In the genomic region with DNA sequence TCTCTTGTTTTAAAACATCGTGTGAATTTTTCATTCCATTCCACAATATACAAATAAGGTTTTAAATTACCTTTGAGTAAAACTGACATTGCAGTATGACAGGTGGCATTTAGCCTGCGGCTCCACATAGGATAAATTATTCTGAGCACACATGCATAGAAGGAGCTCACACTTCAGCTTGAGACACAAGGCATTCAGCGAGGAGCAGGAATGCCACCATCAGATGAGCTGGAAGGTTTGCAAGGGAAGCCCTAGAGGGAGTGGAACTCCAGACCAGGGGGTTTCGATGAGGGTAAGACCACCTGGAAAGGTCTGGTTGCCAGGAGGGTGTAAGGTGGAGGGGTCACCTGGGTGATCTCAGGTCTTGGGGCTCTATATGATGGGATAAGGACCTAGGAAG, we compare ENCODE assay signal across 28 cellular contexts.
"Had no signal": no experiment of that assay in that cellular context is flagged by ENCODE, and none has a peak within 500 bp of the region (broad histone marks: within the 10 kb centered on the region; RNA-seq: fewer than 3 reads in every experiment).

No MANE protein-coding gene starts in this region.

- DNase-seq: activated CD4-positive, alpha-beta memory T cell treated with anti-CD3 and anti-CD28 coated beads for 36 hours; activated CD4-positive, alpha-beta T cell treated with anti-CD3 and anti-CD28 coated beads for 36 hours; activated CD4-positive, alpha-beta T cell treated with anti-CD3 and anti-CD28 coated beads, Interleukin-2, amount 10 ng/mL, durations not matched to agents 24 days and 14 days; activated CD4-positive, CD25-positive, alpha-beta regulatory T cell; activated CD4-positive, CD25-positive, alpha-beta regulatory T cell treated with anti-CD3 and anti-CD28 coated beads, Interleukin-2, amount 50 U/mL, for 72 hours; activated CD8-positive, alpha-beta memory T cell treated with anti-CD3 and anti-CD28 coated beads, Interleukin-2, amount 10 ng/mL, durations not matched to agents 7 days and 5 days; activated CD8-positive, alpha-beta memory T cell treated with anti-CD3 and anti-CD28 coated beads, Interleukin-2, amount 50 U/mL, for 4 hours; activated CD8-positive, alpha-beta T cell treated with anti-CD3 and anti-CD28 coated beads, Interleukin-2, amount 10 ng/mL, durations not matched to agents 7 days and 5 days; activated effector memory CD4-positive, alpha-beta T cell treated with anti-CD3 and anti-CD28 coated beads, Interleukin-2, amount 50 U/mL, for 16 hours; activated naive CD4-positive, alpha-beta T cell treated with anti-CD3 and anti-CD28 coated beads for 36 hours; activated naive CD8-positive, alpha-beta T cell treated with anti-CD3 and anti-CD28 coated beads for 36 hours; activated naive CD8-positive, alpha-beta T cell treated with anti-CD3 and anti-CD28 coated beads, Interleukin-2, amount 50 U/mL, for 24 hours; activated T-cell treated with anti-CD3 and anti-CD28 coated beads, Interleukin-2, amount 50 U/mL, for 1 hour; activated T-cell treated with anti-CD3 and anti-CD28 coated beads, Interleukin-2, amount 50 U/mL, for 48 hours; adrenal gland; aorta; body of pancreas; central memory CD4-positive, alpha-beta T cell; cerebellar nuclear complex; colonic mucosa; effector CD8-positive, alpha-beta T cell; esophagus squamous epithelium; foreskin melanocyte; T-helper 2 cell had no signal

- H3K27me3 ChIP-seq: adrenal gland, body of pancreas, breast epithelium, cardiac muscle cell, colonic mucosa, esophagus squamous epithelium, gastroesophageal sphincter had no signal

- H3K4me3 ChIP-seq: adrenal gland, body of pancreas, breast epithelium, cardiac muscle cell, colonic mucosa, esophagus squamous epithelium, gastroesophageal sphincter had no signal

- H3K36me3 ChIP-seq: adrenal gland, breast epithelium, cardiac muscle cell, colonic mucosa, esophagus squamous epithelium, gastroesophageal sphincter had no signal

- H3K27ac ChIP-seq: adrenal gland, body of pancreas, breast epithelium, cardiac muscle cell, colonic mucosa, epithelial cell of prostate, esophagus squamous epithelium, gastroesophageal sphincter had no signal

- H3K9me3 ChIP-seq: adrenal gland, body of pancreas, breast epithelium, colonic mucosa, esophagus squamous epithelium, gastroesophageal sphincter had no signal

- ATAC-seq: activated CD4-positive, alpha-beta T cell treated with anti-CD3 and anti-CD28 coated beads for 36 hours; activated CD8-positive, alpha-beta memory T cell treated with anti-CD3 and anti-CD28 coated beads, Interleukin-2, amount 10 ng/mL, durations not matched to agents 7 days and 5 days; activated CD8-positive, alpha-beta T cell treated with anti-CD3 and anti-CD28 coated beads, Interleukin-2, amount 10 ng/mL, durations not matched to agents 7 days and 5 days; activated naive CD8-positive, alpha-beta T cell treated with anti-CD3 and anti-CD28 coated beads, Interleukin-2, amount 50 U/mL, for 24 hours; body of pancreas; gastroesophageal sphincter had no signal
